ENCODE assay signal across 17 cellular contexts in genomic region chr14:78450945-78451344, GRCh38.
"Had no signal": no experiment of that assay in that cellular context is flagged by ENCODE, and none has a peak within 500 bp of the region (broad histone marks: within the 10 kb centered on the region; RNA-seq: fewer than 3 reads in every experiment).

No MANE protein-coding gene starts in this region.

- H3K27ac ChIP-seq: colonic mucosa, skin epidermis, thyroid gland, uterus had no signal

- H3K27me3 ChIP-seq: colonic mucosa, thyroid gland, uterus had no signal

- DNase-seq: activated CD4-positive, alpha-beta T cell treated with anti-CD3 and anti-CD28 coated beads, Interleukin-2, amount 50 U/mL, for 1 hour; activated CD8-positive, alpha-beta memory T cell treated with anti-CD3 and anti-CD28 coated beads for 24 hours; activated naive CD8-positive, alpha-beta T cell treated with anti-CD3 and anti-CD28 coated beads for 36 hours; central memory CD4-positive, alpha-beta T cell; colonic mucosa; left ventricle myocardium superior; nephron progenitor cell; occipital lobe; right cardiac atrium; stimulated activated CD4-positive, alpha-beta T cell treated with anti-CD3 and anti-CD28 coated beads, Interleukin-15, amount 100 ng/mL, for 24 hours; stimulated activated CD4-positive, alpha-beta T cell treated with anti-CD3 and anti-CD28 coated beads, Interleukin-4, amount 100 ng/mL, for 1 hour; stimulated activated naive B cell treated with anti-CD40 and anti-IgM and Interleukin-4, amounts not matched to agents 10 μg/mL and 1 μg/mL and 100 μg/mL, for 72 hours; thyroid gland; uterus had no signal

- H3K4me3 ChIP-seq: colonic mucosa, skin epidermis, thyroid gland, uterus had no signal

- H3K4me1 ChIP-seq: colonic mucosa, thyroid gland, uterus had no signal

- ATAC-seq: activated CD4-positive, CD25-positive, alpha-beta regulatory T cell treated with anti-CD3 and anti-CD28 coated beads, Interleukin-2, amount 50 U/mL, for 24 hours; esophagus mucosa; left ventricle myocardium superior; right cardiac atrium; stimulated activated naive B cell treated with anti-CD40 and anti-IgM and Interleukin-4, amounts not matched to agents 10 μg/mL and 1 μg/mL and 100 μg/mL, for 72 hours had no signal

- H3K36me3 ChIP-seq: colonic mucosa, thyroid gland, uterus had no signal

- H3K9me3 ChIP-seq: colonic mucosa, thyroid gland, uterus had no signal
